In genomic region chr12:129941646-129942045, GRCh38 we compare ENCODE assay signal across 31 cellular contexts. TPM values are rescaled to one million over a fixed set of nuclear protein-coding genes. Genes with fewer than 3 reads are reported as not detected.
"Had no signal": no experiment of that assay in that cellular context is flagged by ENCODE, and none has a peak within 500 bp of the region (broad histone marks: within the 10 kb centered on the region; RNA-seq: fewer than 3 reads in every experiment).

No MANE protein-coding gene starts in this region.

- DNase-seq: activated CD4-positive, alpha-beta T cell treated with anti-CD3 and anti-CD28 coated beads for 36 hours; activated CD4-positive, CD25-positive, alpha-beta regulatory T cell; activated CD8-positive, alpha-beta memory T cell treated with anti-CD3 and anti-CD28 coated beads, Interleukin-2, amount 10 ng/mL, durations not matched to agents 7 days and 5 days; activated CD8-positive, alpha-beta T cell treated with anti-CD3 and anti-CD28 coated beads, Interleukin-2, amount 10 ng/mL, durations not matched to agents 7 days and 5 days; activated T-cell treated with anti-CD3 and anti-CD28 coated beads, Interleukin-2, amount 50 U/mL, for 48 hours; central memory CD4-positive, alpha-beta T cell; hippocampal formation; immature natural killer cell; kidney; left colon; midbrain; naive thymus-derived CD4-positive, alpha-beta T cell; occipital lobe; right cardiac atrium; stimulated activated CD4-positive, alpha-beta T cell treated with anti-CD3 and anti-CD28 coated beads, Interleukin-2, amount 100 ng/mL, for 48 hours; stimulated activated naive CD8-positive, alpha-beta T cell treated with anti-CD3 and anti-CD28 coated beads, Interleukin-15, amount 100 ng/mL, for 72 hours; substantia nigra had no signal

- ATAC-seq: activated CD4-positive, alpha-beta T cell treated with anti-CD3 and anti-CD28 coated beads for 36 hours; activated CD8-positive, alpha-beta memory T cell treated with anti-CD3 and anti-CD28 coated beads, Interleukin-2, amount 10 ng/mL, durations not matched to agents 7 days and 5 days; activated CD8-positive, alpha-beta T cell treated with anti-CD3 and anti-CD28 coated beads, Interleukin-2, amount 10 ng/mL, durations not matched to agents 7 days and 5 days; activated naive CD4-positive, alpha-beta T cell treated with anti-CD3 and anti-CD28 coated beads, Interleukin-2, amount 50 U/mL, for 72 hours; left colon; naive thymus-derived CD4-positive, alpha-beta T cell; right cardiac atrium; stimulated activated effector memory CD8-positive, alpha-beta T cell treated with anti-CD3 and anti-CD28 coated beads, Interleukin-12 subunit alpha, Interleukin-12 subunit beta, amount 100 ng/mL, for 72 hours; stimulated activated naive CD8-positive, alpha-beta T cell treated with anti-CD3 and anti-CD28 coated beads, Interleukin-15, amount 100 ng/mL, for 72 hours had no signal

- H3K27ac Mint-ChIP-seq: activated CD4-positive, alpha-beta T cell treated with anti-CD3 and anti-CD28 coated beads for 36 hours; activated CD8-positive, alpha-beta memory T cell treated with anti-CD3 and anti-CD28 coated beads, Interleukin-2, amount 10 ng/mL, durations not matched to agents 7 days and 5 days; activated CD8-positive, alpha-beta T cell treated with anti-CD3 and anti-CD28 coated beads, Interleukin-2, amount 10 ng/mL, durations not matched to agents 7 days and 5 days; activated naive CD4-positive, alpha-beta T cell treated with anti-CD3 and anti-CD28 coated beads, Interleukin-2, amount 50 U/mL, for 72 hours; activated T-helper 2 cell treated with anti-CD3 and anti-CD28 coated beads, Interferon-gamma antibody, Interleukin-2, Interleukin-4, amounts not matched to agents 10 μg/mL and 5 μg/mL and 100 μg/mL, durations not matched to agents 14 hours and 24 hours and 36 hours; immature natural killer cell; memory B cell; naive thymus-derived CD4-positive, alpha-beta T cell; neural progenitor cell; stimulated activated effector memory CD8-positive, alpha-beta T cell treated with anti-CD3 and anti-CD28 coated beads, Interleukin-12 subunit alpha, Interleukin-12 subunit beta, amount 100 ng/mL, for 72 hours; stimulated activated naive CD8-positive, alpha-beta T cell treated with anti-CD3 and anti-CD28 coated beads, Interleukin-15, amount 100 ng/mL, for 72 hours; type B pancreatic cell had no signal

- H3K36me3 Mint-ChIP-seq: activated CD8-positive, alpha-beta memory T cell treated with anti-CD3 and anti-CD28 coated beads, Interleukin-2, amount 10 ng/mL, durations not matched to agents 7 days and 5 days; activated naive CD4-positive, alpha-beta T cell treated with anti-CD3 and anti-CD28 coated beads, Interleukin-2, amount 50 U/mL, for 72 hours; immature natural killer cell; memory B cell; naive thymus-derived CD4-positive, alpha-beta T cell; neural progenitor cell; stimulated activated effector memory CD8-positive, alpha-beta T cell treated with anti-CD3 and anti-CD28 coated beads, Interleukin-12 subunit alpha, Interleukin-12 subunit beta, amount 100 ng/mL, for 72 hours; type B pancreatic cell had no signal

- H3K9me3 Mint-ChIP-seq: activated T-helper 2 cell treated with anti-CD3 and anti-CD28 coated beads, Interferon-gamma antibody, Interleukin-2, Interleukin-4, amounts not matched to agents 10 μg/mL and 5 μg/mL and 100 μg/mL, durations not matched to agents 14 hours and 24 hours and 36 hours; type B pancreatic cell had no signal

- H3K27me3 Mint-ChIP-seq: activated CD4-positive, alpha-beta T cell treated with anti-CD3 and anti-CD28 coated beads for 36 hours; activated CD8-positive, alpha-beta memory T cell treated with anti-CD3 and anti-CD28 coated beads, Interleukin-2, amount 10 ng/mL, durations not matched to agents 7 days and 5 days; memory B cell; stimulated activated naive CD8-positive, alpha-beta T cell treated with anti-CD3 and anti-CD28 coated beads, Interleukin-15, amount 100 ng/mL, for 72 hours had no signal

- H3K4me3 Mint-ChIP-seq: activated CD4-positive, alpha-beta T cell treated with anti-CD3 and anti-CD28 coated beads for 36 hours; activated CD8-positive, alpha-beta memory T cell treated with anti-CD3 and anti-CD28 coated beads, Interleukin-2, amount 10 ng/mL, durations not matched to agents 7 days and 5 days; activated CD8-positive, alpha-beta T cell treated with anti-CD3 and anti-CD28 coated beads, Interleukin-2, amount 10 ng/mL, durations not matched to agents 7 days and 5 days; immature natural killer cell; memory B cell; naive thymus-derived CD4-positive, alpha-beta T cell; neural progenitor cell; stimulated activated effector memory CD8-positive, alpha-beta T cell treated with anti-CD3 and anti-CD28 coated beads, Interleukin-12 subunit alpha, Interleukin-12 subunit beta, amount 100 ng/mL, for 72 hours; stimulated activated naive CD8-positive, alpha-beta T cell treated with anti-CD3 and anti-CD28 coated beads, Interleukin-15, amount 100 ng/mL, for 72 hours; type B pancreatic cell had no signal

- H3K4me1 Mint-ChIP-seq: activated CD4-positive, alpha-beta T cell treated with anti-CD3 and anti-CD28 coated beads for 36 hours; activated CD8-positive, alpha-beta memory T cell treated with anti-CD3 and anti-CD28 coated beads, Interleukin-2, amount 10 ng/mL, durations not matched to agents 7 days and 5 days; immature natural killer cell; memory B cell; stimulated activated effector memory CD8-positive, alpha-beta T cell treated with anti-CD3 and anti-CD28 coated beads, Interleukin-12 subunit alpha, Interleukin-12 subunit beta, amount 100 ng/mL, for 72 hours; stimulated activated naive CD8-positive, alpha-beta T cell treated with anti-CD3 and anti-CD28 coated beads, Interleukin-15, amount 100 ng/mL, for 72 hours had no signal

RNA-seq across cellular contexts. Expression of gene TMEM132D, which starts 37.8 kb away (rescaled TPM):
- total RNA-seq: activated CD4-positive, alpha-beta T cell treated with anti-CD3 and anti-CD28 coated beads for 36 hours; activated CD8-positive, alpha-beta memory T cell treated with anti-CD3 and anti-CD28 coated beads, Interleukin-2, amount 10 ng/mL, durations not matched to agents 7 days and 5 days; activated CD8-positive, alpha-beta T cell treated with anti-CD3 and anti-CD28 coated beads, Interleukin-2, amount 10 ng/mL, durations not matched to agents 7 days and 5 days; activated naive CD4-positive, alpha-beta T cell treated with anti-CD3 and anti-CD28 coated beads, Interleukin-2, amount 50 U/mL, for 72 hours; activated T-helper 2 cell treated with anti-CD3 and anti-CD28 coated beads, Interferon-gamma antibody, Interleukin-2, Interleukin-4, amounts not matched to agents 10 μg/mL and 5 μg/mL and 100 μg/mL, durations not matched to agents 14 hours and 24 hours and 36 hours; breast epithelium; endothelial cell of umbilical vein; fibroblast of lung; fibroblast of villous mesenchyme; lower leg skin; naive thymus-derived CD4-positive, alpha-beta T cell; pulmonary artery endothelial cell; right cardiac atrium; T-helper 2 cell treated with Interferon-gamma antibody and Interleukin-4, amounts not matched to agents 100 ng/mL and 5 ng/mL, for 36 hours; vagina had no signal
